2 cellular contexts compared by ENCODE assay signal in the genomic region with DNA sequence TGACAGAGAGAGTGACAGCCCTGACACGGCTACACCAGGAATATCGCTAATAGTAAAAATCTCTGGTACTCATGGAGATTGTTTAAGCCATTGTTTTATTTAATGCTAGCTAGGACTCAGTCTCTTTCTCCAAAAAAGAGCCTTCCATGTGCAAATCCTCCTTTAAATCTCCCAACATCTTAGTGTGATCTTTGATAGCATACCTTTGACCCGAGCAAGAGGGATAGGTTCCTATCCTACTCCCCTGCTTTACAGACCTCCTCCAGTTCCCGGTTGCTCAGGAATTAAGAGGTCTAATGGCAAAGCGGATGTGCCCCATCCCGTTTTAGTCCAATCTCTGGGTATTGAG.
TF ChIP-seq lines count a peak whose summit lies in the region.

No MANE protein-coding gene starts in this region.

TF ChIP-seq in SK-N-SH, 30 proteins besides CTCF, POLR2A, EP300 and RAD21 (continued from another document):
- TF ChIP-seq RFX5 (IDR thresholded peaks at IDR 0.05; ENCODE audit: low read length), result no peak
- no peak for TF ChIP-seq SMC3 (IDR thresholded peaks at IDR 0.05; ENCODE audit: low read depth, low read length)
- no peak for TF ChIP-seq FOXJ3 (CRISPR knock-in tag; IDR thresholded peaks at IDR 0.05)
- no peak for TF ChIP-seq TAF1 (IDR thresholded peaks at IDR 0.05; ENCODE audit: borderline replicate concordance, low read depth, low read length)
- TF ChIP-seq, protein P1, sequence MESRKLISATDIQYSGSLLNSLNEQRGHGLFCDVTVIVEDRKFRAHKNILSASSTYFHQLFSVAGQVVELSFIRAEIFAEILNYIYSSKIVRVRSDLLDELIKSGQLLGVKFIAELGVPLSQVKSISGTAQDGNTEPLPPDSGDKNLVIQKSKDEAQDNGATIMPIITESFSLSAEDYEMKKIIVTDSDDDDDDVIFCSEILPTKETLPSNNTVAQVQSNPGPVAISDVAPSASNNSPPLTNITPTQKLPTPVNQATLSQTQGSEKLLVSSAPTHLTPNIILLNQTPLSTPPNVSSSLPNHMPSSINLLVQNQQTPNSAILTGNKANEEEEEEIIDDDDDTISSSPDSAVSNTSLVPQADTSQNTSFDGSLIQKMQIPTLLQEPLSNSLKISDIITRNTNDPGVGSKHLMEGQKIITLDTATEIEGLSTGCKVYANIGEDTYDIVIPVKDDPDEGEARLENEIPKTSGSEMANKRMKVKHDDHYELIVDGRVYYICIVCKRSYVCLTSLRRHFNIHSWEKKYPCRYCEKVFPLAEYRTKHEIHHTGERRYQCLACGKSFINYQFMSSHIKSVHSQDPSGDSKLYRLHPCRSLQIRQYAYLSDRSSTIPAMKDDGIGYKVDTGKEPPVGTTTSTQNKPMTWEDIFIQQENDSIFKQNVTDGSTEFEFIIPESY (IDR thresholded peaks at IDR 0.05; ENCODE audit: borderline replicate concordance, low read depth), result no peak
TF ChIP-seq in SK-N-SH: peak in this region for 0.

TF ChIP-seq in SK-N-SH treated with all-trans-retinoic acid at 6 μM for 48 hours, 23 proteins besides CTCF, POLR2A, EP300 and RAD21 (continued from another document):
- TF ChIP-seq, protein P2, sequence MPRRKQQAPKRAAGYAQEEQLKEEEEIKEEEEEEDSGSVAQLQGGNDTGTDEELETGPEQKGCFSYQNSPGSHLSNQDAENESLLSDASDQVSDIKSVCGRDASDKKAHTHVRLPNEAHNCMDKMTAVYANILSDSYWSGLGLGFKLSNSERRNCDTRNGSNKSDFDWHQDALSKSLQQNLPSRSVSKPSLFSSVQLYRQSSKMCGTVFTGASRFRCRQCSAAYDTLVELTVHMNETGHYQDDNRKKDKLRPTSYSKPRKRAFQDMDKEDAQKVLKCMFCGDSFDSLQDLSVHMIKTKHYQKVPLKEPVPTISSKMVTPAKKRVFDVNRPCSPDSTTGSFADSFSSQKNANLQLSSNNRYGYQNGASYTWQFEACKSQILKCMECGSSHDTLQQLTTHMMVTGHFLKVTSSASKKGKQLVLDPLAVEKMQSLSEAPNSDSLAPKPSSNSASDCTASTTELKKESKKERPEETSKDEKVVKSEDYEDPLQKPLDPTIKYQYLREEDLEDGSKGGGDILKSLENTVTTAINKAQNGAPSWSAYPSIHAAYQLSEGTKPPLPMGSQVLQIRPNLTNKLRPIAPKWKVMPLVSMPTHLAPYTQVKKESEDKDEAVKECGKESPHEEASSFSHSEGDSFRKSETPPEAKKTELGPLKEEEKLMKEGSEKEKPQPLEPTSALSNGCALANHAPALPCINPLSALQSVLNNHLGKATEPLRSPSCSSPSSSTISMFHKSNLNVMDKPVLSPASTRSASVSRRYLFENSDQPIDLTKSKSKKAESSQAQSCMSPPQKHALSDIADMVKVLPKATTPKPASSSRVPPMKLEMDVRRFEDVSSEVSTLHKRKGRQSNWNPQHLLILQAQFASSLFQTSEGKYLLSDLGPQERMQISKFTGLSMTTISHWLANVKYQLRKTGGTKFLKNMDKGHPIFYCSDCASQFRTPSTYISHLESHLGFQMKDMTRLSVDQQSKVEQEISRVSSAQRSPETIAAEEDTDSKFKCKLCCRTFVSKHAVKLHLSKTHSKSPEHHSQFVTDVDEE (CRISPR knock-in tag; IDR thresholded peaks at IDR 0.05), result no peak
- TF ChIP-seq TCF4 (CRISPR knock-in tag; IDR thresholded peaks at IDR 0.05; ENCODE audit: borderline replicate concordance) (no peak), ZFP3 (CRISPR knock-in tag; IDR thresholded peaks at IDR 0.05) (no peak)
TF ChIP-seq in SK-N-SH treated with all-trans-retinoic acid at 6 μM for 48 hours: peak in this region for 0.
